Comparison of ENCODE assay signal across 24 cellular contexts in the genomic region with DNA sequence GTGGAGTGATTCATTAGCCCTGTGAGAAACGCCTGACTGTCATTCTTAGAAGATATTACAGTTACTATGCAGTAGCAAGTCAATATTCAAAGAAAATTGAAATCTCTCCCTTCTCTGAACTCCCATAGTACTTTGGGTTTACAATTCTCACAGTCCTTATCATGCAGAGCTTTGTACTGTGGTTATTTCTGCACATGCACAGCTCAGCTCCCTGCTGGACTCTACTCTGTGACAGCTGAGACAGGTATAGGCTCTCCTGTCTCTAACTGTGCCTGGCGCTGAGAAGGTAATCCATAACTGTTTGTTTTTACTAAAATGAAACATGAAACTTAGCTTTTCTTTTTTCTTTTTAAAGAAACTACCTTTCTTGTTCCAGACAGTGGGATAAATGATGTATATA.
DNase-seq lines count a peak whose midpoint lies in the region; ATAC-seq and TF ChIP-seq lines count a peak whose summit lies in the region.
"Had no signal": no experiment of that assay in that cellular context is flagged by ENCODE, and none has a peak within 500 bp of the region (broad histone marks: within the 10 kb centered on the region; RNA-seq: fewer than 3 reads in every experiment).

No MANE protein-coding gene starts in this region.

- H3K14ac ChIP-seq in mesenchymal stem cell (ENCODE audit: low read length in 2 of 2): no peak overlapping the region

- no peak overlapping the region for H4K8ac ChIP-seq in mesenchymal stem cell (ENCODE audit: low read length)

- no peak overlapping the region for H3K4me3 ChIP-seq in retinal pigment epithelial cell (ENCODE audit: low read length)
- H3K4me3 ChIP-seq in mesenchymal stem cell (ENCODE audit: insufficient read depth in 1 of 2, low read depth in 1 of 2, low read length in 2 of 2): no peak overlapping the region
- H3K4me3 ChIP-seq: A549; BLaER1 treated with 17β-estradiol and CSF1 and Interleukin-3, amounts not matched to agents 10 nM and 100 nM; GM12878; GM23248 had no signal

- no peak overlapping the region for H3K18ac ChIP-seq in mesenchymal stem cell (ENCODE audit: low read depth in 1 of 2, low read length in 2 of 2)

- peak overlapping the region; percentile 55 for H3K27ac Mint-ChIP-seq in mesothelial cell of epicardium
- no peak overlapping the region for H3K27ac Mint-ChIP-seq in T-helper 17 cell
- H3K27ac Mint-ChIP-seq: CD4-positive, alpha-beta T cell; CD8-positive, alpha-beta memory T cell had no signal

- H3K9ac ChIP-seq in mesenchymal stem cell (ENCODE audit: low read length): no peak overlapping the region
- H3K9ac ChIP-seq: BLaER1 treated with 17β-estradiol and CSF1 and Interleukin-3, amounts not matched to agents 10 nM and 100 nM; GM23248 had no signal

- no peak overlapping the region for H2AFZ ChIP-seq in mesenchymal stem cell (ENCODE audit: low read depth, low read length)
- H2AFZ ChIP-seq: GM23248 had no signal

- H3K27ac ChIP-seq in mesenchymal stem cell (ENCODE audit: low read length, poor library complexity, severe bottlenecking): no peak overlapping the region
- H3K27ac ChIP-seq: A549; BLaER1 treated with 17β-estradiol and CSF1 and Interleukin-3, amounts not matched to agents 10 nM and 100 nM; GM23248 had no signal

- no peak overlapping the region for H2BK12ac ChIP-seq in mesenchymal stem cell (ENCODE audit: low read length in 2 of 2)

- ATAC-seq in T-helper 17 cell: no peak
- ATAC-seq: A549, GM12878 had no signal

- no peaks in the 10 kb centered on the region for H3K79me1 ChIP-seq in mesenchymal stem cell (replicated peaks; ENCODE audit: low read length, poor library complexity, severe bottlenecking)

- H3K4me3 Mint-ChIP-seq in mesothelial cell of epicardium (no peak overlapping the region), T-helper 17 cell (no peak overlapping the region)
- H3K4me3 Mint-ChIP-seq: CD14-positive monocyte; CD4-positive, alpha-beta T cell; CD8-positive, alpha-beta memory T cell had no signal

- peaks cover 0 to 11% of the 10 kb centered on the region in 2 experiments for H3K27me3 ChIP-seq in mesenchymal stem cell (ENCODE audit: control insufficient read depth in 1 of 2, insufficient read depth in 1 of 2, low read length in 2 of 2)
- H3K27me3 ChIP-seq: BE2C; BLaER1 treated with 17β-estradiol and CSF1 and Interleukin-3, amounts not matched to agents 10 nM and 100 nM had no signal

- no peaks in the 10 kb centered on the region for H3K36me3 ChIP-seq in mesenchymal stem cell (ENCODE audit: control insufficient read depth in 1 of 2, insufficient read depth in 2 of 2, low read depth in 1 of 2, low read length in 2 of 2)
- H3K36me3 ChIP-seq: BE2C; BLaER1 treated with 17β-estradiol and CSF1 and Interleukin-3, amounts not matched to agents 10 nM and 100 nM had no signal

- H3K4me1 ChIP-seq in mesenchymal stem cell (ENCODE audit: control insufficient read depth, insufficient read depth, low read depth, low read length): no peaks in the 10 kb centered on the region
- H3K4me1 ChIP-seq: A549, BE2C had no signal

- H4K91ac ChIP-seq in mesenchymal stem cell (ENCODE audit: low read length): no peak overlapping the region

- DNase-seq in foreskin melanocyte (peak; percentile 77), mesothelial cell of epicardium (ENCODE audit: low spot score in 2 of 2, unreplicated experiment in 2 of 2) (no peak), retinal pigment epithelial cell (ENCODE audit: low read depth) (peak; percentile 41), NCI-H2227 (lab: John Stamatoyannopoulos, UW; ENCODE audit: unreplicated experiment) (no peak), mesenchymal stem cell (no peak), T-helper 17 cell (no peak), NAMALWA (ENCODE audit: low spot score) (no peak)
- DNase-seq: 8988T; ACHN; AML-193; BE2C; CD4-positive, alpha-beta T cell; CD8-positive, alpha-beta memory T cell; DMS 273 treated with DMSO at 0.1 percent for 48 hours; DMS79; EL; GDM1; GM23248; H7; HCEC 1CT had no signal

- H2BK15ac ChIP-seq in mesenchymal stem cell (ENCODE audit: low read depth, poor library complexity, severe bottlenecking): no peak overlapping the region

- H2AK5ac ChIP-seq in mesenchymal stem cell (ENCODE audit: low read length, severe bottlenecking): no peak overlapping the region

- no peaks in the 10 kb centered on the region for H3K9me3 Mint-ChIP-seq in mesothelial cell of epicardium
- H3K9me3 Mint-ChIP-seq: CD14-positive monocyte; CD4-positive, alpha-beta T cell had no signal

- no peak overlapping the region for H2BK5ac ChIP-seq in mesenchymal stem cell (ENCODE audit: low read depth, low read length, poor library complexity, severe bottlenecking)

- H3K4me2 ChIP-seq in mesenchymal stem cell (ENCODE audit: low read length, poor library complexity, severe bottlenecking): no peak overlapping the region
- H3K4me2 ChIP-seq: A549; BLaER1 treated with 17β-estradiol and CSF1 and Interleukin-3, amounts not matched to agents 10 nM and 100 nM had no signal

- H3K9me3 ChIP-seq in mesenchymal stem cell (ENCODE audit: control insufficient read depth, low read length): no peaks in the 10 kb centered on the region
- no peaks in the 10 kb centered on the region for H3K9me3 ChIP-seq in T-helper 17 cell (ENCODE audit: control insufficient read depth, low read length, poor library complexity, severe bottlenecking)
- H3K9me3 ChIP-seq: A549; BE2C; BLaER1 treated with 17β-estradiol and CSF1 and Interleukin-3, amounts not matched to agents 10 nM and 100 nM had no signal

- TF ChIP-seq CTCF in mesothelial cell of epicardium (IDR thresholded peaks at IDR 0.05; ENCODE audit: unreplicated experiment): no peak
- TF ChIP-seq CTCF in retinal pigment epithelial cell (conservative IDR thresholded peaks at IDR 0.05; ENCODE audit: low read depth, low read length): no peak

- H3K23ac ChIP-seq in mesenchymal stem cell (ENCODE audit: low read length in 2 of 2): no peak overlapping the region

- H3K27me3 Mint-ChIP-seq in mesothelial cell of epicardium (ENCODE audit: low read depth) (no peaks in the 10 kb centered on the region), T-helper 17 cell (peaks cover 15% of the 10 kb centered on the region)
- H3K27me3 Mint-ChIP-seq: CD4-positive, alpha-beta T cell; CD8-positive, alpha-beta memory T cell had no signal

- H3K4me1 Mint-ChIP-seq in mesothelial cell of epicardium (peaks cover 16% of the 10 kb centered on the region), T-helper 17 cell (no peaks in the 10 kb centered on the region)
- H3K4me1 Mint-ChIP-seq: CD8-positive, alpha-beta memory T cell had no signal

- H3K4ac ChIP-seq in mesenchymal stem cell (ENCODE audit: low read depth in 1 of 2, low read length in 2 of 2): no peak overlapping the region

- 71% methylated on average over 1 of the region's 2 CpGs for WGBS in mesenchymal stem cell

- H3K36me3 Mint-ChIP-seq in mesothelial cell of epicardium (no peaks in the 10 kb centered on the region), T-helper 17 cell (ENCODE audit: low read depth) (no peaks in the 10 kb centered on the region)
- H3K36me3 Mint-ChIP-seq: CD14-positive monocyte; CD8-positive, alpha-beta memory T cell had no signal

- H2BK120ac ChIP-seq in mesenchymal stem cell (ENCODE audit: low read depth, low read length): no peak overlapping the region

Comparison
In these comparisons a context has a peak if more than half of its experiments do, and no peak if none do; other contexts are left out.
1. DNase-seq: peak in foreskin melanocyte (single experiment) and retinal pigment epithelial cell (single experiment); none in mesothelial cell of epicardium (0 of 2), NCI-H2227 (single experiment), mesenchymal stem cell (single experiment), T-helper 17 cell (0 of 3) and NAMALWA (single experiment).